Comparison of ENCODE assay signal across 8 cellular contexts in genomic region chr3:137946341-137946973, GRCh38.
A peak's percentile ranks its signal among the peaks of the same experiment; 100 is the strongest.
DNase-seq lines count a peak whose midpoint lies in the region; ATAC-seq and TF ChIP-seq lines count a peak whose summit lies in the region.

No MANE protein-coding gene starts in this region.

- no peaks in the 10 kb centered on the region for H3K9me3 ChIP-seq in right cardiac atrium (ENCODE audit: control insufficient read depth, low read length)

- ATAC-seq in activated naive CD8-positive, alpha-beta T cell treated with anti-CD3 and anti-CD28 coated beads, Interleukin-2, amount 50 U/mL, for 24 hours: no peak
- ATAC-seq in right cardiac atrium: peak; percentile 16 to 48

- H3K27me3 ChIP-seq in right cardiac atrium (ENCODE audit: control insufficient read depth, insufficient read depth): no peaks in the 10 kb centered on the region

- no peaks in the 10 kb centered on the region for H3K4me1 ChIP-seq in right cardiac atrium (ENCODE audit: control insufficient read depth, insufficient read depth, low read length)

- no peak overlapping the region for H3K4me3 ChIP-seq in right cardiac atrium (ENCODE audit: low read length)
- no peak overlapping the region for H3K4me3 ChIP-seq in lower leg skin (ENCODE audit: low read depth, poor library complexity, severe bottlenecking)

- TF ChIP-seq POLR2A in lower leg skin (IDR thresholded peaks at IDR 0.05): no peak

- H3K4me1 Mint-ChIP-seq in CD14-positive monocyte: no peaks in the 10 kb centered on the region
- no peaks in the 10 kb centered on the region for H3K4me1 Mint-ChIP-seq in activated naive CD8-positive, alpha-beta T cell treated with anti-CD3 and anti-CD28 coated beads, Interleukin-2, amount 50 U/mL, for 24 hours

- H3K9me3 Mint-ChIP-seq in CD14-positive monocyte: peaks cover 0 to 3% (median 0%) of the 10 kb centered on the region in 7 donors
- no peaks in the 10 kb centered on the region for H3K9me3 Mint-ChIP-seq in activated naive CD8-positive, alpha-beta T cell treated with anti-CD3 and anti-CD28 coated beads, Interleukin-2, amount 50 U/mL, for 24 hours

- WGBS in right cardiac atrium: 5% methylated on average over 7 of the region's 7 CpGs
- 5 to 6% methylated on average over 7 of the region's 7 CpGs for WGBS in lower leg skin, 2 donors

- in situ Hi-C loops in SK-MEL-5 (cut with HindIII; ENCODE audit: low pct_unique_long_range_greater_than_20kb, low sequenced_read_pairs): no loop called here

- DNase-seq in CD14-positive monocyte (ENCODE audit: low spot score) (no peak), GM20000 (ENCODE audit: low spot score) (peak; percentile 57), NCI-H1048 (lab: John Stamatoyannopoulos, UW) (peak; percentile 79), SK-MEL-5 (ENCODE audit: low read depth, low spot score) (peak; percentile 87), right cardiac atrium (peak; percentile 33 to 73 (median 60)), smooth muscle cell of the brain vasculature (ENCODE audit: low read depth, low spot score) (peak; percentile 37), lower leg skin (ENCODE audit: low spot score in 2 of 2) (no peak)
- peak; percentile 46 for DNase-seq in activated naive CD8-positive, alpha-beta T cell treated with anti-CD3 and anti-CD28 coated beads, Interleukin-2, amount 50 U/mL, for 24 hours

- no peaks in the 10 kb centered on the region for H3K36me3 Mint-ChIP-seq in CD14-positive monocyte
- no peaks in the 10 kb centered on the region for H3K36me3 Mint-ChIP-seq in activated naive CD8-positive, alpha-beta T cell treated with anti-CD3 and anti-CD28 coated beads, Interleukin-2, amount 50 U/mL, for 24 hours (ENCODE audit: low read depth)

- H3K4me3 Mint-ChIP-seq in CD14-positive monocyte: no peak overlapping the region
- H3K4me3 Mint-ChIP-seq in activated naive CD8-positive, alpha-beta T cell treated with anti-CD3 and anti-CD28 coated beads, Interleukin-2, amount 50 U/mL, for 24 hours: no peak overlapping the region

- TF ChIP-seq CTCF in CD14-positive monocyte (IDR thresholded peaks at IDR 0.05): peak; percentile 78
- peak; percentile 21 for TF ChIP-seq CTCF in GM20000 (IDR thresholded peaks at IDR 0.05; ENCODE audit: extremely low read depth, missing control alignments)
- no peak for TF ChIP-seq CTCF in lower leg skin (IDR thresholded peaks at IDR 0.05)

- intact Hi-C loops in CD14-positive monocyte (cut with micrococcal nuclease): no loop called here
- intact Hi-C loops in right cardiac atrium (cut with DNase I): loop anchor here in 2 of 4 donors (5.0 to 10.0 kb wide), 2 partner anchors 839 to 902 kb away; no protein-coding TSS in a partner anchor
- intact Hi-C loops in lower leg skin (cut with DNase I; ENCODE audit: low total_unique reads): no loop called here

- peaks cover 0 to 1% (median 1%) of the 10 kb centered on the region in 3 donors for H3K27me3 Mint-ChIP-seq in CD14-positive monocyte (ENCODE audit: low read depth in 3 of 3)
- H3K27me3 Mint-ChIP-seq in activated naive CD8-positive, alpha-beta T cell treated with anti-CD3 and anti-CD28 coated beads, Interleukin-2, amount 50 U/mL, for 24 hours: peaks cover 2% of the 10 kb centered on the region

- no peak overlapping the region for H3K27ac ChIP-seq in right cardiac atrium (ENCODE audit: low read length)

- H3K27ac Mint-ChIP-seq in CD14-positive monocyte: no peak overlapping the region
- H3K27ac Mint-ChIP-seq in activated naive CD8-positive, alpha-beta T cell treated with anti-CD3 and anti-CD28 coated beads, Interleukin-2, amount 50 U/mL, for 24 hours: no peak overlapping the region

Comparison
In these comparisons a context has a peak if more than half of its experiments do, and no peak if none do; other contexts are left out.
1. DNase-seq: peak in GM20000 (single experiment), NCI-H1048 (single experiment), SK-MEL-5 (single experiment), activated naive CD8-positive, alpha-beta T cell treated with anti-CD3 and anti-CD28 coated beads, Interleukin-2, amount 50 U/mL, for 24 hours (single experiment), right cardiac atrium (3 of 3) and smooth muscle cell of the brain vasculature (single experiment); none in CD14-positive monocyte (single experiment) and lower leg skin (0 of 2).
2. CTCF ChIP-seq: peak in CD14-positive monocyte (single experiment) and GM20000 (single experiment); none in lower leg skin (0 of 3).